ENCODE assay signal across 31 cellular contexts in the genomic region with DNA sequence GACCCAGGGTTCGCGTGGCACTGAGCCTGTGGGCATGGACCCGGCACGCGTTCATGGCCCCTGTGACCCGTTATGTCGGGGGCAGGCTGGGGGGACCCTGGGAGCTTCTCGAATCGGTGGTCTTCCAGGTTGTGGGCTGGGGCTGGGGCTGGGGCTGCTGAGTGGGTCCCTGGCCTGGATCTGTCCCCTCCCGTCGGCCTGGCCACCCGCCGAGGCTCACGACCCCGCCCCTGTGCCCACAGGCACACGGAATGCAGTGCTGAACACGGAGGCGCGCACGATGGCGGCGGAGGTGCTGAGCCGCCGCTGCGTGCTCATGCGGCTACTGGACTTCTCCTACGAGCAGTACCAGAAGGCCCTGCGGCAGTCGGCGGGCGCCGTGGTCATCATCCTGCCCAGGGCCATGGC. TPM values are rescaled to one million over a fixed set of nuclear protein-coding genes. Genes with fewer than 3 reads are reported as not detected.
"Had no signal": no experiment of that assay in that cellular context is flagged by ENCODE, and none has a peak within 500 bp of the region (broad histone marks: within the 10 kb centered on the region; RNA-seq: fewer than 3 reads in every experiment).

No MANE protein-coding gene starts in this region.

- H3K9me3 ChIP-seq: ascending aorta, Peyer's patch had no signal

- H3K4me3 Mint-ChIP-seq: activated B cell treated with CpG ODN at 0.5 μM for 24 hours; activated CD4-positive, alpha-beta memory T cell treated with anti-CD3 and anti-CD28 coated beads, Interleukin-2, amount 10 ng/mL, durations not matched to agents 7 days and 5 days; activated naive CD4-positive, alpha-beta T cell treated with anti-CD3 and anti-CD28 coated beads, Interleukin-2, amount 50 U/mL, for 24 hours; activated naive CD8-positive, alpha-beta T cell treated with anti-CD3 and anti-CD28 coated beads, Interleukin-2, amount 10 ng/mL, durations not matched to agents 7 days and 5 days; activated T-cell treated with anti-CD3 and anti-CD28 coated beads, Interleukin-2, amount 50 U/mL, for 72 hours; central memory CD8-positive, alpha-beta T cell; T-helper 1 cell treated with Interleukin-12 subunit alpha and Interleukin-12 subunit beta and Interleukin-4 antibody, amounts not matched to agents 30 μg/mL and 1 μg/mL, for 36 hours had no signal

- H3K27ac ChIP-seq: ascending aorta, cardiac muscle cell, Peyer's patch, SK-N-MC, VCaP had no signal

- H3K27me3 Mint-ChIP-seq: activated B cell treated with CpG ODN at 0.5 μM for 24 hours; activated CD4-positive, alpha-beta memory T cell treated with anti-CD3 and anti-CD28 coated beads, Interleukin-2, amount 10 ng/mL, durations not matched to agents 7 days and 5 days; activated naive CD4-positive, alpha-beta T cell treated with anti-CD3 and anti-CD28 coated beads, Interleukin-2, amount 50 U/mL, for 24 hours; activated naive CD8-positive, alpha-beta T cell treated with anti-CD3 and anti-CD28 coated beads, Interleukin-2, amount 10 ng/mL, durations not matched to agents 7 days and 5 days; central memory CD8-positive, alpha-beta T cell had no signal

- H3K27me3 ChIP-seq: ascending aorta, cardiac muscle cell, Peyer's patch had no signal

- H3K9me3 Mint-ChIP-seq: activated CD4-positive, alpha-beta memory T cell treated with anti-CD3 and anti-CD28 coated beads, Interleukin-2, amount 10 ng/mL, durations not matched to agents 7 days and 5 days; activated naive CD4-positive, alpha-beta T cell treated with anti-CD3 and anti-CD28 coated beads, Interleukin-2, amount 50 U/mL, for 24 hours; activated naive CD8-positive, alpha-beta T cell treated with anti-CD3 and anti-CD28 coated beads, Interleukin-2, amount 10 ng/mL, durations not matched to agents 7 days and 5 days; activated T-cell treated with anti-CD3 and anti-CD28 coated beads, Interleukin-2, amount 50 U/mL, for 72 hours; activated T-helper 2 cell treated with anti-CD3 and anti-CD28 coated beads, Interferon-gamma antibody, Interleukin-2, Interleukin-4, amounts not matched to agents 10 μg/mL and 5 μg/mL and 100 μg/mL, durations not matched to agents 14 hours and 24 hours and 36 hours; central memory CD8-positive, alpha-beta T cell; T-helper 1 cell treated with Interleukin-12 subunit alpha and Interleukin-12 subunit beta and Interleukin-4 antibody, amounts not matched to agents 30 μg/mL and 1 μg/mL, for 36 hours had no signal

- ATAC-seq: activated T-cell treated with anti-CD3 and anti-CD28 coated beads, Interleukin-2, amount 50 U/mL, for 72 hours; PC-3 had no signal

- H3K36me3 ChIP-seq: cardiac muscle cell had no signal

- H3K4me3 ChIP-seq: ascending aorta, cardiac muscle cell, Peyer's patch, SK-N-MC had no signal

- H3K27ac Mint-ChIP-seq: activated B cell treated with CpG ODN at 0.5 μM for 24 hours; activated CD4-positive, alpha-beta memory T cell treated with anti-CD3 and anti-CD28 coated beads, Interleukin-2, amount 10 ng/mL, durations not matched to agents 7 days and 5 days; activated naive CD4-positive, alpha-beta T cell treated with anti-CD3 and anti-CD28 coated beads, Interleukin-2, amount 50 U/mL, for 24 hours; activated naive CD8-positive, alpha-beta T cell treated with anti-CD3 and anti-CD28 coated beads, Interleukin-2, amount 10 ng/mL, durations not matched to agents 7 days and 5 days; activated T-cell treated with anti-CD3 and anti-CD28 coated beads, Interleukin-2, amount 50 U/mL, for 72 hours; activated T-helper 2 cell treated with anti-CD3 and anti-CD28 coated beads, Interferon-gamma antibody, Interleukin-2, Interleukin-4, amounts not matched to agents 10 μg/mL and 5 μg/mL and 100 μg/mL, durations not matched to agents 14 hours and 24 hours and 36 hours; T-helper 1 cell treated with Interleukin-12 subunit alpha and Interleukin-12 subunit beta and Interleukin-4 antibody, amounts not matched to agents 30 μg/mL and 1 μg/mL, for 36 hours had no signal

- DNase-seq: activated B cell treated with CpG ODN at 0.5 μM for 24 hours; activated CD4-positive, alpha-beta memory T cell treated with anti-CD3 and anti-CD28 coated beads, Interleukin-2, amount 10 ng/mL, durations not matched to agents 7 days and 5 days; activated CD4-positive, alpha-beta T cell treated with anti-CD3 and anti-CD28 coated beads for 48 hours; activated CD4-positive, CD25-positive, alpha-beta regulatory T cell treated with anti-CD3 and anti-CD28 coated beads, Interleukin-2, amount 50 U/mL, for 72 hours; activated gamma-delta T cell; activated naive CD4-positive, alpha-beta T cell treated with Interleukin-2 at 50 U/mL for 16 hours; activated naive CD8-positive, alpha-beta T cell treated with anti-CD3 and anti-CD28 coated beads, Interleukin-2, amount 10 ng/mL, durations not matched to agents 7 days and 5 days; activated T-cell treated with anti-CD3 and anti-CD28 coated beads, Interleukin-2, amount 50 U/mL, for 1 hour; activated T-cell treated with anti-CD3 and anti-CD28 coated beads, Interleukin-2, amount 50 U/mL, for 72 hours; amygdala; NCI-H1105; NCI-H1417 treated with DMSO at 0.1 percent for 48 hours; NCI-H187 treated with DMSO at 0.1 percent for 48 hours; NCI-H2081; NCI-H2171 treated with DMSO at 0.1 percent for 48 hours; NCI-H2227 treated with DMSO at 0.1 percent for 48 hours; NCI-H446 treated with DMSO at 0.1 percent for 48 hours; NCI-H524; PC-3; Peyer's patch; Right ventricle myocardium superior; RPMI8226 had no signal

RNA-seq across cellular contexts. Expression of a gene that starts 13.7 kb away (rescaled TPM):
- total RNA-seq: cardiac muscle cell, M059J had no signal
- polyA plus RNA-seq: cardiac muscle cell had no signal

RNA-seq across cellular contexts. Expression of a gene that starts 32.2 kb away (rescaled TPM):
- total RNA-seq: activated B cell treated with CpG ODN at 0.5 μM for 24 hours, ascending aorta, M059J, Peyer's patch, Right ventricle myocardium superior had no signal

RNA-seq across cellular contexts. Expression of a gene that starts 56.4 kb away (rescaled TPM):
- total RNA-seq: M059J, PC-3 had no signal
- polyA plus RNA-seq: cardiac muscle cell had no signal
